In the genomic region with DNA sequence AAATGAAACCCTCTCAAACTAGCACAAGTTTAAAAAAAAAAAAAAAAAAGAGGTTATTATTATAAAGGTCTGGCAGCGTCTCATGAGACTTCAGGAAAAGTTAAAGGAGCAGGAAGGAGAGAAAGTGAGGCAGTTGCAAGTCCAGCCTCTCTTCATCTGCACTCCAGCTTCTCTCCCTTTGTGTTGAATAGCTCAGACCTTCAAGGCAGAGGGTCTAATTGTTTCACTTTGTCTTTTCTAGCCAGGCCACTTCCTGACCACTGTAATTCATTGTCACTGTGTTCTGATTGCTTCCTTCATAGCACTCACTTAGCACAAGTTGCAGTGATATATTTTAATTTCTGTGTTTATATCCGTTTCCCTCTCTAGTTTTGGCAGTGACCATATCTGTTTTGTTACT, we compare ENCODE assay signal across 8 cellular contexts.
DNase-seq lines count a peak whose midpoint lies in the region; ATAC-seq and TF ChIP-seq lines count a peak whose summit lies in the region.

No MANE protein-coding gene starts in this region.

- H3K36me3 ChIP-seq in heart right ventricle = peaks cover 0 to under 1% (median 0%) of the 10 kb centered on the region in 9 donors

- intact Hi-C loops in Right ventricle myocardium inferior (cut with DNase I) = loop anchor here (5.0 kb wide), 1 partner anchor 99 kb away; the partner anchor contains the start of gene SPATS2L
- intact Hi-C loops in cardiac septum (cut with DNase I) = loop anchor here (2.0 kb wide), 1 partner anchor 100 kb away; the partner anchor contains the start of gene SPATS2L
- intact Hi-C loops in heart right ventricle (cut with DNase I) = loop anchor here in 1 of 10 donors (10.0 kb wide), 1 partner anchor 102 kb away; the partner anchor contains the start of gene SPATS2L

- H3K9me3 ChIP-seq in heart right ventricle = no peaks in the 10 kb centered on the region

- H3K4me1 ChIP-seq in heart right ventricle = peaks cover 0 to 56% (median 30%) of the 10 kb centered on the region in 9 donors

- TF ChIP-seq CTCF in heart right ventricle (IDR thresholded peaks at IDR 0.05) (no peak), GM10266 (IDR thresholded peaks at IDR 0.05; ENCODE audit: control insufficient read depth, insufficient read depth, low read depth, missing control alignments) (no peak)

- 29 to 46% methylated on average over 2 of the region's 2 CpGs for WGBS in heart right ventricle, 2 donors

- ATAC-seq in Right ventricle myocardium inferior = peak; percentile 17
- ATAC-seq in heart right ventricle = peak in 7 of 8 donors; percentile 18 to 67 (median 40)

- no peaks in the 10 kb centered on the region for H3K27me3 ChIP-seq in heart right ventricle

- H3K4me3 ChIP-seq in heart right ventricle = no peak overlapping the region

- peak overlapping the region in 6 of 10 donors; percentile 7 to 73 (median 50) for H3K27ac ChIP-seq in heart right ventricle

- DNase-seq in Right ventricle myocardium inferior (ENCODE audit: missing footprints) (no peak), cardiac septum (ENCODE audit: low spot score) (no peak), OCI-M1 (lab: John Stamatoyannopoulos, UW) (peak; percentile 43), heart right ventricle (no peak), GM10266 (ENCODE audit: extremely low spot score) (no peak), NCI-H2171 treated with DMSO at 0.1 percent for 48 hours (lab: John Stamatoyannopoulos, UW) (no peak), NCI-H524 treated with DMSO at 0.1 percent for 48 hours (lab: John Stamatoyannopoulos, UW) (no peak), SK-N-DZ (ENCODE audit: low spot score) (no peak)
